9 cellular contexts compared by ENCODE assay signal in the genomic region with DNA sequence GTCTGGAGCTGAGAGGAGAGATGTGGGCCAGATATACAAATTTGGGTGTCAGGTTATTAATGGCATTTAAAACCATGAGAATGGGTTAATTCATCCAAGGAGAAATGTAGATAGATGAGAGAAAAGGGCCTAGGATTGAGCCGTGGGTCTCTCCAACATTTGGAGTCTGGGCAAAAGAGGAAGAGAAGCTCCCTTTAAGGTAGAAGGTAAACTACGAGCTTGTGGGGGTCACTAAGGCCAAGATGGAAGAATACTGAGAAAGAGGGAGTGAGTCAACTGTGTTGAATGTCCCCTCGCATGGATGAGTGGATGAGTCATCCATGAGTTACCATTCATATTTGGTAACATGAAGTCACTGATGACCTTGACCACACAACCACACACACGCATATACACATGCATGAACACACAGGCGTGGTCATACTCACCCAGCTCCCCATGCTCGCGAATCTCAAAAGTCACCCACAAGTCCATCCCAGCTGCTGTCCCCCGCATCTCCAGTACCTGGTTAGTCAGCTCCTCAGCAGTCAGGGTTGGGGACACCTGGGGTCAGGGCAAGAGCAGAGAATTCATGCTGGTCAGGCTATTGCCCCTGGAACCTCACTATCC. TPM values are rescaled to one million over a fixed set of nuclear protein-coding genes. Genes with fewer than 3 reads are reported as not detected.
DNase-seq lines count a peak whose midpoint lies in the region; ATAC-seq and TF ChIP-seq lines count a peak whose summit lies in the region.
"Had no signal": no experiment of that assay in that cellular context is flagged by ENCODE, and none has a peak within 500 bp of the region (broad histone marks: within the 10 kb centered on the region; RNA-seq: fewer than 3 reads in every experiment).

No MANE protein-coding gene starts in this region.

- no peaks in the 10 kb centered on the region for H3K9me3 ChIP-seq in MG63
- H3K9me3 ChIP-seq in right atrium auricular region = no peaks in the 10 kb centered on the region
- H3K9me3 ChIP-seq in CD4-positive, alpha-beta T cell (ENCODE audit: control insufficient read depth, low read length) = no peaks in the 10 kb centered on the region
- H3K9me3 ChIP-seq: ovary had no signal

- H3K27me3 Mint-ChIP-seq in CD4-positive, alpha-beta T cell = peaks cover 6% of the 10 kb centered on the region
- peaks cover 44% of the 10 kb centered on the region for H3K27me3 Mint-ChIP-seq in activated naive CD4-positive, alpha-beta T cell treated with anti-CD3 and anti-CD28 coated beads, Interleukin-2, amount 10 ng/mL, durations not matched to agents 7 days and 5 days

- H3K36me3 Mint-ChIP-seq in CD4-positive, alpha-beta T cell (ENCODE audit: low read depth) = no peaks in the 10 kb centered on the region
- no peaks in the 10 kb centered on the region for H3K36me3 Mint-ChIP-seq in activated naive CD4-positive, alpha-beta T cell treated with anti-CD3 and anti-CD28 coated beads, Interleukin-2, amount 10 ng/mL, durations not matched to agents 7 days and 5 days

- TF ChIP-seq CTCF in BJ (IDR thresholded peaks at IDR 0.05; ENCODE audit: insufficient read depth, low read depth, low read length) = no peak
- TF ChIP-seq CTCF in fibroblast of mammary gland (conservative IDR thresholded peaks at IDR 0.05; ENCODE audit: control insufficient read depth, insufficient read depth, low read depth, low read length) = no peak
- no peak for TF ChIP-seq CTCF in right atrium auricular region (IDR thresholded peaks at IDR 0.05)
- no peak for TF ChIP-seq CTCF in CD4-positive, alpha-beta T cell (IDR thresholded peaks at IDR 0.05)

- H3K9me3 Mint-ChIP-seq in CD4-positive, alpha-beta T cell = no peaks in the 10 kb centered on the region
- H3K9me3 Mint-ChIP-seq in activated naive CD4-positive, alpha-beta T cell treated with anti-CD3 and anti-CD28 coated beads, Interleukin-2, amount 10 ng/mL, durations not matched to agents 7 days and 5 days = no peaks in the 10 kb centered on the region

- ATAC-seq in GM21529 (IDR thresholded peaks at IDR 0.05; ENCODE audit: unreplicated experiment) = peak; percentile 69
- ATAC-seq in CD4-positive, alpha-beta T cell (ENCODE audit: poor library complexity) = no peak

- no peak overlapping the region for H3K27ac Mint-ChIP-seq in CD4-positive, alpha-beta T cell
- H3K27ac Mint-ChIP-seq in activated naive CD4-positive, alpha-beta T cell treated with anti-CD3 and anti-CD28 coated beads, Interleukin-2, amount 10 ng/mL, durations not matched to agents 7 days and 5 days = no peak overlapping the region

- DNase-seq in BJ (ENCODE audit: low read depth) = peak; percentile 65
- DNase-seq in MG63 = peak; percentile 61
- DNase-seq in fibroblast of mammary gland (ENCODE audit: low read depth) = peak; percentile 98
- DNase-seq in right atrium auricular region (ENCODE audit: low spot score) = no peak
- no peak for DNase-seq in NCI-H146 (lab: John Stamatoyannopoulos, UW)
- DNase-seq in CD4-positive, alpha-beta T cell = no peak
- DNase-seq in activated naive CD4-positive, alpha-beta T cell treated with anti-CD3 and anti-CD28 coated beads, Interleukin-2, amount 10 ng/mL, durations not matched to agents 7 days and 5 days = no peak
- DNase-seq: ovary had no signal

- no peak overlapping the region for H3K4me3 Mint-ChIP-seq in CD4-positive, alpha-beta T cell
- no peak overlapping the region for H3K4me3 Mint-ChIP-seq in activated naive CD4-positive, alpha-beta T cell treated with anti-CD3 and anti-CD28 coated beads, Interleukin-2, amount 10 ng/mL, durations not matched to agents 7 days and 5 days

- H3K36me3 ChIP-seq in BJ (ENCODE audit: control insufficient read depth, insufficient read depth, low read length) (peaks cover 14% of the 10 kb centered on the region), MG63 (peaks cover 3% of the 10 kb centered on the region; the same call in 1 of the 2 replicates), right atrium auricular region (peaks cover 10% of the 10 kb centered on the region)
- H3K36me3 ChIP-seq: ovary had no signal

- H3K4me1 Mint-ChIP-seq in CD4-positive, alpha-beta T cell (ENCODE audit: low read depth) = peaks cover 2% of the 10 kb centered on the region
- H3K4me1 Mint-ChIP-seq in activated naive CD4-positive, alpha-beta T cell treated with anti-CD3 and anti-CD28 coated beads, Interleukin-2, amount 10 ng/mL, durations not matched to agents 7 days and 5 days = no peaks in the 10 kb centered on the region

- POLR2A ChIA-PET in BJ (lab: Charles Lee) = no interaction called here
- POLR2A ChIA-PET in CD4-positive, alpha-beta T cell (lab: Charles Lee) = interaction anchor here (1.2 kb wide), 1 partner anchor 21 kb away, joined by 3 read pairs; no protein-coding TSS in a partner anchor

- intact Hi-C loops in CD4-positive, alpha-beta T cell (cut with DNase I, micrococcal nuclease) = no loop called here

- H3K4me3 ChIP-seq in BJ (ENCODE audit: low read depth, low read length) (no peak overlapping the region), MG63 (no peak overlapping the region), fibroblast of mammary gland (ENCODE audit: control insufficient read depth, low read depth, low read length) (no peak overlapping the region), right atrium auricular region (no peak overlapping the region)
- H3K4me3 ChIP-seq: ovary had no signal

- no peaks in the 10 kb centered on the region for H3K4me1 ChIP-seq in right atrium auricular region

- no peaks in the 10 kb centered on the region for H3K27me3 ChIP-seq in BJ (ENCODE audit: control insufficient read depth, insufficient read depth, low read length)
- H3K27me3 ChIP-seq in MG63 = no peaks in the 10 kb centered on the region
- no peaks in the 10 kb centered on the region for H3K27me3 ChIP-seq in right atrium auricular region
- H3K27me3 ChIP-seq in CD4-positive, alpha-beta T cell (ENCODE audit: control insufficient read depth, insufficient read depth, low read length) = no peaks in the 10 kb centered on the region
- H3K27me3 ChIP-seq: ovary had no signal

- H3K27ac ChIP-seq in right atrium auricular region = no peak overlapping the region
- no peak overlapping the region for H3K27ac ChIP-seq in CD4-positive, alpha-beta T cell (ENCODE audit: low read depth, low read length)
- H3K27ac ChIP-seq: ovary had no signal

- CTCF ChIA-PET in BJ (lab: Yijun Ruan, JAX) = interaction anchor here (0.6 to 3.1 kb wide), 6 partner anchors 12 to 303 kb away, joined by 3 to 19 read pairs (median 3); no protein-coding TSS in a partner anchor
- CTCF ChIA-PET in CD4-positive, alpha-beta T cell (lab: Charles Lee) = interaction anchor here (1.3 kb wide), 1 partner anchor 12 kb away, joined by 3 read pairs; no protein-coding TSS in a partner anchor
- CTCF ChIA-PET in activated naive CD4-positive, alpha-beta T cell treated with anti-CD3 and anti-CD28 coated beads, Interleukin-2, amount 10 ng/mL, durations not matched to agents 7 days and 5 days (lab: Charles Lee) = interaction anchor here (1.5 kb wide), 1 partner anchor 303 kb away, joined by 5 read pairs; no protein-coding TSS in a partner anchor

RNA-seq across cellular contexts. Expression of a gene that starts 6.8 kb away (rescaled TPM):
- polyA plus RNA-seq in BJ (2011; rRNA removed) = 35.8 and 45.8 TPM in 2 replicates
- polyA minus RNA-seq in BJ (2011; rRNA and poly(A)+ RNA removed) = 28.2 and 36.2 TPM in 2 replicates
- 3.4 and 5.8 TPM in 2 replicates for total RNA-seq in MG63 (2014; rRNA removed; shearing (Covaris generic); ENCODE audit: low replicate concordance)
- 1 to 10 TPM; 5.1 to 6.4 TPM for total RNA-seq in right atrium auricular region
- total RNA-seq in CD4-positive, alpha-beta T cell = 10 to 100 TPM; 79.8 to 86.8 TPM

RNA-seq across cellular contexts. Expression of a gene that starts 21.2 kb away (rescaled TPM):
- 3.7 and 5.0 TPM in 2 replicates for polyA plus RNA-seq in BJ (2011; rRNA removed)
- 2.5 and 3.3 TPM in 2 replicates for polyA minus RNA-seq in BJ (2011; rRNA and poly(A)+ RNA removed)
- 13.2 and 15.1 TPM in 2 replicates for total RNA-seq in MG63 (2014; rRNA removed; shearing (Covaris generic); ENCODE audit: low replicate concordance)
- total RNA-seq in right atrium auricular region = 1 to 10 TPM in 1 of 2 donors, under 1 TPM in 1; 0.41 to 1.3 TPM
- total RNA-seq in CD4-positive, alpha-beta T cell = 10 to 100 TPM; 10.9 to 11.4 TPM

RNA-seq across cellular contexts. Expression of a gene that starts 21.4 kb away (rescaled TPM):
- 84.2 and 97.8 TPM in 2 replicates for polyA plus RNA-seq in BJ (2011; rRNA removed)
- 39.2 and 58.6 TPM in 2 replicates for polyA minus RNA-seq in BJ (2011; rRNA and poly(A)+ RNA removed)
- 122 and 169 TPM in 2 replicates for total RNA-seq in MG63 (2014; rRNA removed; shearing (Covaris generic); ENCODE audit: low replicate concordance)
- 10 to 100 TPM; 21.0 to 22.2 TPM for total RNA-seq in right atrium auricular region
- total RNA-seq in CD4-positive, alpha-beta T cell = 10 to 100 TPM; 51.1 to 52.7 TPM

RNA-seq across cellular contexts. Expression of a gene that starts 24.0 kb away (rescaled TPM):
- 4.1 and 5.6 TPM in 2 replicates for polyA plus RNA-seq in BJ (2011; rRNA removed)
- 7.2 and 7.9 TPM in 2 replicates for polyA minus RNA-seq in BJ (2011; rRNA and poly(A)+ RNA removed)
- total RNA-seq in MG63 (2014; rRNA removed; shearing (Covaris generic); ENCODE audit: low replicate concordance) = 2.1 and 4.6 TPM in 2 replicates
- total RNA-seq in right atrium auricular region = 10 to 100 TPM in 1 of 2 donors, 1 to 10 TPM in 1; 5.6 to 12.5 TPM
- total RNA-seq in CD4-positive, alpha-beta T cell = under 1 TPM; 0.30 to 0.31 TPM

RNA-seq across cellular contexts. Expression of a gene that starts 39.2 kb away (rescaled TPM):
- 23.3 and 36.6 TPM in 2 replicates for polyA plus RNA-seq in BJ (2011; rRNA removed)
- 81.2 and 95.8 TPM in 2 replicates for polyA minus RNA-seq in BJ (2011; rRNA and poly(A)+ RNA removed)
- 28.4 and 43.9 TPM in 2 replicates for total RNA-seq in MG63 (2014; rRNA removed; shearing (Covaris generic); ENCODE audit: low replicate concordance)
- total RNA-seq in right atrium auricular region = 10 to 100 TPM; 18.7 to 82.7 TPM
- 100 to 1,000 TPM; 159 to 161 TPM for total RNA-seq in CD4-positive, alpha-beta T cell

Comparison
In these comparisons a context has a peak if more than half of its experiments do, and no peak if none do; other contexts are left out.
1. DNase-seq: peak in BJ (single experiment), MG63 (single experiment) and fibroblast of mammary gland (single experiment); none in right atrium auricular region (single experiment), NCI-H146 (single experiment), CD4-positive, alpha-beta T cell (0 of 10) and activated naive CD4-positive, alpha-beta T cell treated with anti-CD3 and anti-CD28 coated beads, Interleukin-2, amount 10 ng/mL, durations not matched to agents 7 days and 5 days (single experiment).
2. RNA of a gene that starts 6.8 kb away (total RNA-seq): 79.8 to 86.8 TPM in CD4-positive, alpha-beta T cell; 5.1 to 6.4 TPM in right atrium auricular region and 3.4 to 5.8 TPM in MG63; every median in the first group is over 10 times any median in the second.